ENCODE assay signal across 9 cellular contexts in the genomic region with DNA sequence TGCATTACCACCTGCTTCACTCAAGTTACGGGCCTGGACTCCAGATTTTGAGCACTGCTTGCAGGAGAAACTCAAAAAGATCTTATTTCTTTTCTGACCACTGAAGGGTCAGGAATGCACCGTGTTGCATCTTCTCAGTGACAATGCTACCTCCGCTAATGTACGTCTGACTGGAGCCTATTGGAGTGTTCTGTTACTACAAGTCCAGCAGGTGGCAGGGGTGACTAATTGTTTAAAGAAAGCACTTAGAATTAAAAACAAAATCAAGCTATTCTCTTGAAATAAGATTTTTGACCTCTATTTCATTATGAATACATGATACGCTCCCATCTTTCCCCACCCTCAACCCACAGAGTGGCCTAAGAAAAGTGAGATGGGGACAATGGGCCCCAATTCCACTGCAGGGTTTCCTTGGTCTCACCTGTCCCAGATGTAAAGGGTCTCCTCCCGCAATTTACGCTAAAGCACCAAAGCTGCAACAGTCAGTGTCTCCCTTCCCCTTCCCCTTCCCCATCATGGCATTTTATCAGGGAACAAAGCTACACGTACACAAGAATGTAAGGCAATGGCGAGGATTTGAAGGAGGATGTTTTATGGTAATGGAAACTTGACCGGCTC. TPM values are rescaled to one million over a fixed set of nuclear protein-coding genes. Genes with fewer than 3 reads are reported as not detected.
A peak's percentile ranks its signal among the peaks of the same experiment; 100 is the strongest.
DNase-seq lines count a peak whose midpoint lies in the region; ATAC-seq, FAIRE-seq and TF ChIP-seq lines count a peak whose summit lies in the region.
"Had no signal": no experiment of that assay in that cellular context is flagged by ENCODE, and none has a peak within 500 bp of the region (broad histone marks: within the 10 kb centered on the region; RNA-seq: fewer than 3 reads in every experiment).

No MANE protein-coding gene starts in this region.

- H3K9me1 ChIP-seq in K562 (ENCODE audit: control insufficient read depth, insufficient read depth, low read length), result no peaks in the 10 kb centered on the region

- H3K4me1 ChIP-seq in K562 (replicated peaks in 1 of 2; ENCODE audit: control insufficient read depth in 2 of 2, insufficient read depth in 2 of 2, low read length in 2 of 2), result peaks cover 0 to 4% of the 10 kb centered on the region in 2 experiments; a peak in 2 of 5 replicates
- no peaks in the 10 kb centered on the region for H3K4me1 ChIP-seq in left lung

- WGBS in K562 (ENCODE audit: insufficient coverage, low coverage, missing lambda C conversion rate), result 31% methylated on average over 10 of the region's 10 CpGs

- POLR2A ChIA-PET in K562 (lab: Yijun Ruan, JAX), result interaction anchor here (0.9 kb wide), 1 partner anchor 10 kb away, joined by 3 read pairs; no protein-coding TSS in a partner anchor

- H2AFZ ChIP-seq in K562 (ENCODE audit: low read depth, low read length), result no peak overlapping the region

- TF ChIP-seq RAD21 in K562 (CRISPR knock-in tag; conservative IDR thresholded peaks at IDR 0.05 in 1 of 2, IDR thresholded peaks at IDR 0.05 in 1 of 2), result peak; percentile 47 to 68

- peaks cover 0 to 4% of the 10 kb centered on the region in 2 experiments; a peak in 1 of 5 replicates for H3K27me3 ChIP-seq in K562 (ENCODE audit: control insufficient read depth in 2 of 2, insufficient read depth in 2 of 2, low read length in 2 of 2)
- H3K27me3 ChIP-seq in left lung, result peaks cover 0 to 41% of the 10 kb centered on the region in 2 donors

- TF ChIP-seq POLR2A in K562 (conservative IDR thresholded peaks at IDR 0.05), result no peak

- H4K20me1 ChIP-seq in K562 (replicated peaks; ENCODE audit: control insufficient read depth, insufficient read depth, low read length), result no peaks in the 10 kb centered on the region

- peak; percentile 90 for ATAC-seq in K562
- ATAC-seq in left lung, result peak; percentile 68

- DNase-seq in COLO829 (ENCODE audit: low spot score) (peak; percentile 30), HCEC 1CT (peak; percentile 52), NCI-H446 treated with DMSO at 0.1 percent for 48 hours (lab: John Stamatoyannopoulos, UW) (peak; percentile 8), K562 (ENCODE audit: extremely low read depth in 1 of 4, low spot score in 3 of 4) (peak; percentile 27 to 55 (median 33)), left lung (no peak), ureter (ENCODE audit: low spot score) (no peak), cortex of kidney (lab: John Stamatoyannopoulos, UW) (no peak)
- no peak for DNase-seq in activated naive CD4-positive, alpha-beta T cell treated with Interleukin-2 at 50 U/mL for 16 hours

- H3K27ac ChIP-seq in K562 (ENCODE audit: extremely low read depth, low read depth, low read length), result no peak overlapping the region
- H3K27ac ChIP-seq in left lung, result no peak overlapping the region

- peak; percentile 29 to 65 (median 56); a peak in 5 of 6 replicates for TF ChIP-seq CTCF in K562 (IDR thresholded peaks at IDR 0.05 in 2 of 3, conservative IDR thresholded peaks at IDR 0.05 in 1 of 3; ENCODE audit: insufficient read depth in 2 of 3, low read depth in 1 of 3, low read length in 3 of 3)
- no peak for TF ChIP-seq CTCF in left lung (IDR thresholded peaks at IDR 0.05)

- in situ Hi-C loops in K562 (cut with MboI), result no loop called here

- CTCF ChIA-PET in K562 (lab: Yijun Ruan, JAX; ENCODE audit: low intra/inter-chr PET ratio), result interaction anchor here (0.7 to 1.1 kb wide), 2 partner anchors 984 to 1037 kb away, joined by 3 read pairs; no protein-coding TSS in a partner anchor

- BruUV-seq in K562 (replicated peaks; lab: Mats Ljungman, UMichigan), result no TSS peak

- intact Hi-C loops in K562 (cut with micrococcal nuclease), result loop anchor here (1.0 to 5.0 kb wide), 2 partner anchors 902 to 1034 kb away; no protein-coding TSS in a partner anchor
- intact Hi-C loops in left lung (cut with DNase I), result no loop called here

- no peak overlapping the region for H3K9ac ChIP-seq in K562 (ENCODE audit: insufficient read depth in 1 of 2, low read depth in 2 of 2, low read length in 2 of 2)

- no peak for TF ChIP-seq EP300 in K562 (IDR thresholded peaks at IDR 0.05; ENCODE audit: low read length)

- H3K36me3 ChIP-seq in K562 (ENCODE audit: control insufficient read depth, insufficient read depth, low read length) (no peaks in the 10 kb centered on the region), left lung (no peaks in the 10 kb centered on the region)

- no peaks in the 10 kb centered on the region for H3K79me2 ChIP-seq in K562 (ENCODE audit: control insufficient read depth, insufficient read depth, low read length)

- peak; percentile 70 for FAIRE-seq in K562 (lab: Jason Lieb, UNC)

- H3K9me3 ChIP-seq in K562 (replicated peaks; ENCODE audit: control insufficient read depth, insufficient read depth, low read depth, low read length) (no peaks in the 10 kb centered on the region), left lung (no peaks in the 10 kb centered on the region)

- H3K4me3 ChIP-seq in K562 (no peak overlapping the region), left lung (no peak overlapping the region)

- H3K4me2 ChIP-seq in K562 (ENCODE audit: insufficient read depth, low read length), result no peak overlapping the region

TF ChIP-seq in K562, 482 proteins besides CTCF, POLR2A, EP300 and RAD21:
- peak; percentile 46 for TF ChIP-seq SMC3 (conservative IDR thresholded peaks at IDR 0.05; ENCODE audit: insufficient read depth, low read depth, low read length)
- TF ChIP-seq ZFP36 (IDR thresholded peaks at IDR 0.05; ENCODE audit: low read depth, low read length, partially characterized antibody), result no peak

RNA-seq across cellular contexts. Expression of a gene that starts 2.2 kb away (rescaled TPM):
- not detected in 2 replicates for total RNA-seq in K562 (2011; cell fraction: chromatin; rRNA removed; ENCODE audit: low replicate concordance)
- not detected in 2 replicates for total RNA-seq in K562 (2011; cell fraction: nucleolus; rRNA removed)
- not detected in 2 replicates for total RNA-seq in K562 (2011; cell fraction: nucleoplasm; rRNA removed)
- total RNA-seq in K562 (2014; rRNA removed), result not detected in 2 replicates
- total RNA-seq in K562 (2014; rRNA removed; fragmentation: Illumina TruSeq; extraction: Trizol), result not detected in 2 replicates
- not detected in 2 replicates for total RNA-seq in K562 (2015; rRNA removed; fragmentation: Illumina TruSeq; extraction: Trizol)
- not detected in 2 replicates for total RNA-seq in K562 (2021)
- not detected in 2 replicates for polyA plus RNA-seq in K562 (2011; rRNA removed)
- polyA plus RNA-seq in K562 (2011; cell fraction: cytosol; rRNA removed), result not detected in 2 replicates
- not detected in 2 replicates for polyA plus RNA-seq in K562 (2011; cell fraction: nucleus; rRNA removed)
- not detected in 2 replicates for polyA plus RNA-seq in K562 (2012)
- polyA plus RNA-seq in K562 (2014; fragmentation: Illumina TruSeq; extraction: Trizol), result not detected in 2 replicates
- polyA plus RNA-seq in K562 (2014; fragmentation: Nextera tagmentation; extraction: Ambion mirVana), result not detected
- polyA plus RNA-seq in K562 (2014; rRNA removed), result not detected in 2 replicates
- not detected in 2 replicates for polyA minus RNA-seq in K562 (2011; rRNA and poly(A)+ RNA removed)
- polyA minus RNA-seq in K562 (2011; cell fraction: cytosol; rRNA and poly(A)+ RNA removed), result not detected in 2 replicates
- not detected in 2 replicates for polyA minus RNA-seq in K562 (2011; cell fraction: nucleus; rRNA and poly(A)+ RNA removed)
- not detected for total RNA-seq in left lung
- total RNA-seq in ureter, result not detected
- total RNA-seq: urinary bladder had no signal
- polyA plus RNA-seq: urinary bladder had no signal

RNA-seq across cellular contexts. Expression of a gene that starts 26.5 kb away (rescaled TPM):
- total RNA-seq in K562 (2011; cell fraction: chromatin; rRNA removed; ENCODE audit: low replicate concordance), result 5.2 and 10.8 TPM in 2 replicates
- 2.8 and 3.7 TPM in 2 replicates for total RNA-seq in K562 (2011; cell fraction: nucleolus; rRNA removed)
- total RNA-seq in K562 (2011; cell fraction: nucleoplasm; rRNA removed), result 6.0 and 9.4 TPM in 2 replicates
- total RNA-seq in K562 (2014; rRNA removed) (2.8 and 3.8 TPM in 2 replicates), K562 (2014; rRNA removed; fragmentation: Illumina TruSeq; extraction: Trizol) (3.5 and 4.4 TPM in 2 replicates), K562 (2015; rRNA removed; fragmentation: Illumina TruSeq; extraction: Trizol) (3.7 and 3.8 TPM in 2 replicates), K562 (2021) (2.6 and 3.4 TPM in 2 replicates), left lung (1 to 10 TPM; 7.1 to 9.0 TPM), ureter (12.2 TPM)
- polyA plus RNA-seq in K562 (2011; rRNA removed) (3.1 and 4.1 TPM in 2 replicates), K562 (2014; fragmentation: Illumina TruSeq; extraction: Trizol) (3.1 and 3.6 TPM in 2 replicates), K562 (2014; fragmentation: Nextera tagmentation; extraction: Ambion mirVana) (under 1 TPM; 0.55 to 0.99 TPM), K562 (2014; rRNA removed) (2.6 and 4.2 TPM in 2 replicates)
- 1.3 and 2.0 TPM in 2 replicates for polyA plus RNA-seq in K562 (2011; cell fraction: cytosol; rRNA removed)
- 6.3 and 6.7 TPM in 2 replicates for polyA plus RNA-seq in K562 (2011; cell fraction: nucleus; rRNA removed)
- 2.1 and 2.2 TPM in 2 replicates for polyA plus RNA-seq in K562 (2012)
- 4.4 and 4.5 TPM in 2 replicates for polyA minus RNA-seq in K562 (2011; rRNA and poly(A)+ RNA removed)
- polyA minus RNA-seq in K562 (2011; cell fraction: cytosol; rRNA and poly(A)+ RNA removed), result 1.7 and 1.9 TPM in 2 replicates
- 3.0 and 3.3 TPM in 2 replicates for polyA minus RNA-seq in K562 (2011; cell fraction: nucleus; rRNA and poly(A)+ RNA removed)

Comparison
In these comparisons a context has a peak if more than half of its experiments do, and no peak if none do; other contexts are left out.
1. DNase-seq: peak in COLO829 (single experiment), HCEC 1CT (single experiment), NCI-H446 treated with DMSO at 0.1 percent for 48 hours (single experiment) and K562 (4 of 4); none in left lung (0 of 2), ureter (single experiment), activated naive CD4-positive, alpha-beta T cell treated with Interleukin-2 at 50 U/mL for 16 hours (single experiment) and cortex of kidney (single experiment).
2. CTCF ChIP-seq: peak in K562 (3 of 3); none in left lung (0 of 2).